ENCODE assay signal across 1 cellular context in genomic region chr14:77376771-77377501, GRCh38.
TF ChIP-seq lines count a peak whose summit lies in the region.

Gene SAMD15 (plus strand): TSS chr14:77377379. CDS start chr14:77377419, 40 bp downstream.
Gene TMED8 (minus strand): TSS chr14:77377094. CDS start chr14:77377053, 41 bp downstream.

TF ChIP-seq in WTC11, 78 proteins besides CTCF, POLR2A, EP300 and RAD21 (continued from another document):
- no peak for TF ChIP-seq E2F4 (CRISPR knock-in tag; IDR thresholded peaks at IDR 0.05; ENCODE audit: borderline replicate concordance, low read depth)
- no peak for TF ChIP-seq ZBTB43 (CRISPR knock-in tag; IDR thresholded peaks at IDR 0.05)
- no peak for TF ChIP-seq NFYB (CRISPR knock-in tag; conservative IDR thresholded peaks at IDR 0.05; ENCODE audit: low read depth)
- TF ChIP-seq HMGXB4 (CRISPR knock-in tag; IDR thresholded peaks at IDR 0.05): peak; percentile 78
- peak; percentile 84; the same call in 1 of the 2 replicates for TF ChIP-seq ARID4B (CRISPR knock-in tag; IDR thresholded peaks at IDR 0.05; ENCODE audit: borderline replicate concordance)
- TF ChIP-seq TP53 (CRISPR knock-in tag; IDR thresholded peaks at IDR 0.05): no peak
- TF ChIP-seq AR (CRISPR knock-in tag; IDR thresholded peaks at IDR 0.05): no peak
- TF ChIP-seq SOX15 (CRISPR knock-in tag; IDR thresholded peaks at IDR 0.05): no peak
- no peak for TF ChIP-seq ZNF396 (CRISPR knock-in tag; IDR thresholded peaks at IDR 0.05; ENCODE audit: borderline replicate concordance)
- TF ChIP-seq ATF1 (CRISPR knock-in tag; IDR thresholded peaks at IDR 0.05): no peak
- TF ChIP-seq TEAD1 (CRISPR knock-in tag; IDR thresholded peaks at IDR 0.05): peak; percentile 77; the same call in 1 of the 2 replicates
- no peak for TF ChIP-seq PREB (CRISPR knock-in tag; IDR thresholded peaks at IDR 0.05; ENCODE audit: borderline replicate concordance)
- peak; percentile 14; the same call in 1 of the 2 replicates for TF ChIP-seq FOXP1 (CRISPR knock-in tag; IDR thresholded peaks at IDR 0.05; ENCODE audit: borderline replicate concordance)
- TF ChIP-seq ATF3 (CRISPR knock-in tag; conservative IDR thresholded peaks at IDR 0.05): no peak
- 0 out of 2 replicates have a peak, but pooled peaks have one; percentile 59 for TF ChIP-seq JUN (CRISPR knock-in tag; IDR thresholded peaks at IDR 0.05)
- TF ChIP-seq STAT6 (CRISPR knock-in tag; conservative IDR thresholded peaks at IDR 0.05; ENCODE audit: low read depth): no peak
- 0 out of 2 replicates have a peak, but pooled peaks have one; percentile 29 for TF ChIP-seq FOXP4 (CRISPR knock-in tag; IDR thresholded peaks at IDR 0.05)
- no peak for TF ChIP-seq ESRRA (CRISPR knock-in tag; IDR thresholded peaks at IDR 0.05; ENCODE audit: borderline replicate concordance)
- TF ChIP-seq MAX (CRISPR knock-in tag; IDR thresholded peaks at IDR 0.05): peak; percentile 42; the same call in 1 of the 2 replicates
- TF ChIP-seq MXD4 (CRISPR knock-in tag; IDR thresholded peaks at IDR 0.05; ENCODE audit: borderline replicate concordance): no peak
- no peak for TF ChIP-seq ZNF532 (CRISPR knock-in tag; IDR thresholded peaks at IDR 0.05; ENCODE audit: borderline replicate concordance)
- no peak; the same call in 1 of the 2 replicates for TF ChIP-seq USF1 (CRISPR knock-in tag; IDR thresholded peaks at IDR 0.05)
- peak; percentile 67; the same call in 1 of the 2 replicates for TF ChIP-seq CREM (CRISPR knock-in tag; IDR thresholded peaks at IDR 0.05)
- no peak for TF ChIP-seq SMAD4 (CRISPR knock-in tag; IDR thresholded peaks at IDR 0.05)
- no peak for TF ChIP-seq ELF4 (CRISPR knock-in tag; IDR thresholded peaks at IDR 0.05; ENCODE audit: low read depth)
